Comparison of ENCODE assay signal across 1 cellular context in genomic region chr1:179025975-179026812, GRCh38.
TF ChIP-seq lines count a peak whose summit lies in the region.

No MANE protein-coding gene starts in this region.

TF ChIP-seq in K562, 482 proteins besides CTCF, POLR2A, EP300 and RAD21 (continued from another document and continues in another):
- TF ChIP-seq, protein P1, sequence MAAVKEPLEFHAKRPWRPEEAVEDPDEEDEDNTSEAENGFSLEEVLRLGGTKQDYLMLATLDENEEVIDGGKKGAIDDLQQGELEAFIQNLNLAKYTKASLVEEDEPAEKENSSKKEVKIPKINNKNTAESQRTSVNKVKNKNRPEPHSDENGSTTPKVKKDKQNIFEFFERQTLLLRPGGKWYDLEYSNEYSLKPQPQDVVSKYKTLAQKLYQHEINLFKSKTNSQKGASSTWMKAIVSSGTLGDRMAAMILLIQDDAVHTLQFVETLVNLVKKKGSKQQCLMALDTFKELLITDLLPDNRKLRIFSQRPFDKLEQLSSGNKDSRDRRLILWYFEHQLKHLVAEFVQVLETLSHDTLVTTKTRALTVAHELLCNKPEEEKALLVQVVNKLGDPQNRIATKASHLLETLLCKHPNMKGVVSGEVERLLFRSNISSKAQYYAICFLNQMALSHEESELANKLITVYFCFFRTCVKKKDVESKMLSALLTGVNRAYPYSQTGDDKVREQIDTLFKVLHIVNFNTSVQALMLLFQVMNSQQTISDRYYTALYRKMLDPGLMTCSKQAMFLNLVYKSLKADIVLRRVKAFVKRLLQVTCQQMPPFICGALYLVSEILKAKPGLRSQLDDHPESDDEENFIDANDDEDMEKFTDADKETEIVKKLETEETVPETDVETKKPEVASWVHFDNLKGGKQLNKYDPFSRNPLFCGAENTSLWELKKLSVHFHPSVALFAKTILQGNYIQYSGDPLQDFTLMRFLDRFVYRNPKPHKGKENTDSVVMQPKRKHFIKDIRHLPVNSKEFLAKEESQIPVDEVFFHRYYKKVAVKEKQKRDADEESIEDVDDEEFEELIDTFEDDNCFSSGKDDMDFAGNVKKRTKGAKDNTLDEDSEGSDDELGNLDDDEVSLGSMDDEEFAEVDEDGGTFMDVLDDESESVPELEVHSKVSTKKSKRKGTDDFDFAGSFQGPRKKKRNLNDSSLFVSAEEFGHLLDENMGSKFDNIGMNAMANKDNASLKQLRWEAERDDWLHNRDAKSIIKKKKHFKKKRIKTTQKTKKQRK (IDR thresholded peaks at IDR 0.05; ENCODE audit: borderline replicate concordance, low read depth, low read length) = no peak
- TF ChIP-seq TBL1XR1 (IDR thresholded peaks at IDR 0.05; ENCODE audit: low read length in 2 of 2) = no peak
- TF ChIP-seq NFYB (IDR thresholded peaks at IDR 0.05; ENCODE audit: extremely low read depth, insufficient read length) = no peak
- TF ChIP-seq, protein P2, sequence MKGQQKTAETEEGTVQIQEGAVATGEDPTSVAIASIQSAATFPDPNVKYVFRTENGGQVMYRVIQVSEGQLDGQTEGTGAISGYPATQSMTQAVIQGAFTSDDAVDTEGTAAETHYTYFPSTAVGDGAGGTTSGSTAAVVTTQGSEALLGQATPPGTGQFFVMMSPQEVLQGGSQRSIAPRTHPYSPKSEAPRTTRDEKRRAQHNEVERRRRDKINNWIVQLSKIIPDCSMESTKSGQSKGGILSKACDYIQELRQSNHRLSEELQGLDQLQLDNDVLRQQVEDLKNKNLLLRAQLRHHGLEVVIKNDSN (CRISPR knock-in tag; IDR thresholded peaks at IDR 0.05) = 0 out of 2 replicates have a peak, but pooled peaks have one; percentile 16
- no peak for TF ChIP-seq NR0B1 (IDR thresholded peaks at IDR 0.05; ENCODE audit: partially characterized antibody)
- TF ChIP-seq, protein P3, sequence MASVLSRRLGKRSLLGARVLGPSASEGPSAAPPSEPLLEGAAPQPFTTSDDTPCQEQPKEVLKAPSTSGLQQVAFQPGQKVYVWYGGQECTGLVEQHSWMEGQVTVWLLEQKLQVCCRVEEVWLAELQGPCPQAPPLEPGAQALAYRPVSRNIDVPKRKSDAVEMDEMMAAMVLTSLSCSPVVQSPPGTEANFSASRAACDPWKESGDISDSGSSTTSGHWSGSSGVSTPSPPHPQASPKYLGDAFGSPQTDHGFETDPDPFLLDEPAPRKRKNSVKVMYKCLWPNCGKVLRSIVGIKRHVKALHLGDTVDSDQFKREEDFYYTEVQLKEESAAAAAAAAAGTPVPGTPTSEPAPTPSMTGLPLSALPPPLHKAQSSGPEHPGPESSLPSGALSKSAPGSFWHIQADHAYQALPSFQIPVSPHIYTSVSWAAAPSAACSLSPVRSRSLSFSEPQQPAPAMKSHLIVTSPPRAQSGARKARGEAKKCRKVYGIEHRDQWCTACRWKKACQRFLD (CRISPR knock-in tag; IDR thresholded peaks at IDR 0.05) = peak; percentile 94
- no peak for TF ChIP-seq PTBP1 (IDR thresholded peaks at IDR 0.05; ENCODE audit: low read depth, low read length)
- no peak for TF ChIP-seq HMG20A (CRISPR knock-in tag; conservative IDR thresholded peaks at IDR 0.05)
- no peak for TF ChIP-seq MCM3 (IDR thresholded peaks at IDR 0.05)
- TF ChIP-seq NONO (IDR thresholded peaks at IDR 0.05; ENCODE audit: low read depth in 2 of 2, low read length in 1 of 2) = peak; percentile 11 to 78; a peak in 1 of 4 replicates
- TF ChIP-seq RAD51 (IDR thresholded peaks at IDR 0.05; ENCODE audit: borderline replicate concordance, low read depth) = no peak
- 0 out of 2 replicates have a peak, but pooled peaks have one; percentile 19 for TF ChIP-seq ILF3 (IDR thresholded peaks at IDR 0.05; ENCODE audit: borderline replicate concordance)
- TF ChIP-seq, protein P4, sequence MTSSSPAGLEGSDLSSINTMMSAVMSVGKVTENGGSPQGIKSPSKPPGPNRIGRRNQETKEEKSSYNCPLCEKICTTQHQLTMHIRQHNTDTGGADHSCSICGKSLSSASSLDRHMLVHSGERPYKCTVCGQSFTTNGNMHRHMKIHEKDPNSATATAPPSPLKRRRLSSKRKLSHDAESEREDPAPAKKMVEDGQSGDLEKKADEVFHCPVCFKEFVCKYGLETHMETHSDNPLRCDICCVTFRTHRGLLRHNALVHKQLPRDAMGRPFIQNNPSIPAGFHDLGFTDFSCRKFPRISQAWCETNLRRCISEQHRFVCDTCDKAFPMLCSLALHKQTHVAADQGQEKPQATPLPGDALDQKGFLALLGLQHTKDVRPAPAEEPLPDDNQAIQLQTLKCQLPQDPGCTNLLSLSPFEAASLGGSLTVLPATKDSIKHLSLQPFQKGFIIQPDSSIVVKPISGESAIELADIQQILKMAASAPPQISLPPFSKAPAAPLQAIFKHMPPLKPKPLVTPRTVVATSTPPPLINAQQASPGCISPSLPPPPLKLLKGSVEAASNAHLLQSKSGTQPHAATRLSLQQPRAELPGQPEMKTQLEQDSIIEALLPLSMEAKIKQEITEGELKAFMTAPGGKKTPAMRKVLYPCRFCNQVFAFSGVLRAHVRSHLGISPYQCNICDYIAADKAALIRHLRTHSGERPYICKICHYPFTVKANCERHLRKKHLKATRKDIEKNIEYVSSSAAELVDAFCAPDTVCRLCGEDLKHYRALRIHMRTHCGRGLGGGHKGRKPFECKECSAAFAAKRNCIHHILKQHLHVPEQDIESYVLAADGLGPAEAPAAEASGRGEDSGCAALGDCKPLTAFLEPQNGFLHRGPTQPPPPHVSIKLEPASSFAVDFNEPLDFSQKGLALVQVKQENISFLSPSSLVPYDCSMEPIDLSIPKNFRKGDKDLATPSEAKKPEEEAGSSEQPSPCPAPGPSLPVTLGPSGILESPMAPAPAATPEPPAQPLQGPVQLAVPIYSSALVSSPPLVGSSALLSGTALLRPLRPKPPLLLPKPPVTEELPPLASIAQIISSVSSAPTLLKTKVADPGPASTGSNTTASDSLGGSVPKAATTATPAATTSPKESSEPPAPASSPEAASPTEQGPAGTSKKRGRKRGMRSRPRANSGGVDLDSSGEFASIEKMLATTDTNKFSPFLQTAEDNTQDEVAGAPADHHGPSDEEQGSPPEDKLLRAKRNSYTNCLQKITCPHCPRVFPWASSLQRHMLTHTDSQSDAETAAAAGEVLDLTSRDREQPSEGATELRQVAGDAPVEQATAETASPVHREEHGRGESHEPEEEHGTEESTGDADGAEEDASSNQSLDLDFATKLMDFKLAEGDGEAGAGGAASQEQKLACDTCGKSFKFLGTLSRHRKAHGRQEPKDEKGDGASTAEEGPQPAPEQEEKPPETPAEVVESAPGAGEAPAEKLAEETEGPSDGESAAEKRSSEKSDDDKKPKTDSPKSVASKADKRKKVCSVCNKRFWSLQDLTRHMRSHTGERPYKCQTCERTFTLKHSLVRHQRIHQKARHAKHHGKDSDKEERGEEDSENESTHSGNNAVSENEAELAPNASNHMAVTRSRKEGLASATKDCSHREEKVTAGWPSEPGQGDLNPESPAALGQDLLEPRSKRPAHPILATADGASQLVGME (CRISPR knock-in tag; IDR thresholded peaks at IDR 0.05) = peak; percentile 79
- peak; percentile 54 for TF ChIP-seq ATF7 (IDR thresholded peaks at IDR 0.05)
- peak; percentile 66 for TF ChIP-seq CCNT2 (IDR thresholded peaks at IDR 0.05; ENCODE audit: borderline replicate concordance, extremely low read depth, insufficient read length, low read depth, low read length)
- TF ChIP-seq GTF2F1 (IDR thresholded peaks at IDR 0.05; ENCODE audit: low read depth, low read length) = no peak
- TF ChIP-seq NR3C1 (CRISPR knock-in tag; IDR thresholded peaks at IDR 0.05) = peak; percentile 62; the same call in 1 of the 2 replicates
- TF ChIP-seq ZNF324 (CRISPR knock-in tag; IDR thresholded peaks at IDR 0.05) = no peak
- TF ChIP-seq NFATC3 (IDR thresholded peaks at IDR 0.05) = no peak
- TF ChIP-seq ZNF217 (CRISPR knock-in tag; IDR thresholded peaks at IDR 0.05) = no peak
- TF ChIP-seq, protein P5, sequence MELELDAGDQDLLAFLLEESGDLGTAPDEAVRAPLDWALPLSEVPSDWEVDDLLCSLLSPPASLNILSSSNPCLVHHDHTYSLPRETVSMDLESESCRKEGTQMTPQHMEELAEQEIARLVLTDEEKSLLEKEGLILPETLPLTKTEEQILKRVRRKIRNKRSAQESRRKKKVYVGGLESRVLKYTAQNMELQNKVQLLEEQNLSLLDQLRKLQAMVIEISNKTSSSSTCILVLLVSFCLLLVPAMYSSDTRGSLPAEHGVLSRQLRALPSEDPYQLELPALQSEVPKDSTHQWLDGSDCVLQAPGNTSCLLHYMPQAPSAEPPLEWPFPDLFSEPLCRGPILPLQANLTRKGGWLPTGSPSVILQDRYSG (tag; conservative IDR thresholded peaks at IDR 0.05; ENCODE audit: low read depth) = peak; percentile 74; the same call in 1 of the 2 replicates
- no peak for TF ChIP-seq BRD4 (IDR thresholded peaks at IDR 0.05)
- TF ChIP-seq HNRNPLL (IDR thresholded peaks at IDR 0.05; ENCODE audit: low read depth, low read length, poor library complexity, severe bottlenecking) = no peak
- no peak for TF ChIP-seq MCM7 (IDR thresholded peaks at IDR 0.05)
- TF ChIP-seq, protein P6, sequence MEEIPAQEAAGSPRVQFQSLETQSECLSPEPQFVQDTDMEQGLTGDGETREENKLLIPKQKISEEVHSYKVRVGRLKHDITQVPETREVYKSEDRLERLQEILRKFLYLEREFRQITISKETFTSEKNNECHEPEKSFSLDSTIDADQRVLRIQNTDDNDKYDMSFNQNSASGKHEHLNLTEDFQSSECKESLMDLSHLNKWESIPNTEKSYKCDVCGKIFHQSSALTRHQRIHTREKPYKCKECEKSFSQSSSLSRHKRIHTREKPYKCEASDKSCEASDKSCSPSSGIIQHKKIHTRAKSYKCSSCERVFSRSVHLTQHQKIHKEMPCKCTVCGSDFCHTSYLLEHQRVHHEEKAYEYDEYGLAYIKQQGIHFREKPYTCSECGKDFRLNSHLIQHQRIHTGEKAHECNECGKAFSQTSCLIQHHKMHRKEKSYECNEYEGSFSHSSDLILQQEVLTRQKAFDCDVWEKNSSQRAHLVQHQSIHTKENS (CRISPR knock-in tag; IDR thresholded peaks at IDR 0.05) = no peak
- 0 out of 2 replicates have a peak, but pooled peaks have one; percentile 33 for TF ChIP-seq PHB (CRISPR knock-in tag; IDR thresholded peaks at IDR 0.05)
- TF ChIP-seq HDAC2 (IDR thresholded peaks at IDR 0.05) = no peak; the same call in 1 of the 2 replicates
- 0 out of 2 replicates have a peak, but pooled peaks have one; percentile 28 for TF ChIP-seq RBM34 (IDR thresholded peaks at IDR 0.05; ENCODE audit: borderline replicate concordance, insufficient read depth, low read length)
- TF ChIP-seq TRIM28 (IDR thresholded peaks at IDR 0.05) = no peak
- TF ChIP-seq CTCFL (IDR thresholded peaks at IDR 0.05; ENCODE audit: borderline replicate concordance, insufficient read depth, low read depth, low read length, poor library complexity, severe bottlenecking) = no peak
- TF ChIP-seq BRF2 (IDR thresholded peaks at IDR 0.05; ENCODE audit: borderline replicate concordance, insufficient read depth, insufficient read length) = no peak
- peak; percentile 90 for TF ChIP-seq ZNF511 (CRISPR knock-in tag; IDR thresholded peaks at IDR 0.05)
- TF ChIP-seq SUPT5H (IDR thresholded peaks at IDR 0.05) = peak; percentile 67
- TF ChIP-seq, protein P7, sequence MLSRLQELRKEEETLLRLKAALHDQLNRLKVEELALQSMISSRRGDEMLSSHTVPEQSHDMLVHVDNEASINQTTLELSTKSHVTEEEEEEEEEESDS (CRISPR knock-in tag; IDR thresholded peaks at IDR 0.05) = no peak
- no peak for TF ChIP-seq ZNF263 (CRISPR knock-in tag; IDR thresholded peaks at IDR 0.05; ENCODE audit: borderline replicate concordance)
- TF ChIP-seq ZNF282 (CRISPR knock-in tag; IDR thresholded peaks at IDR 0.05) = no peak
- TF ChIP-seq COPS2 (conservative IDR thresholded peaks at IDR 0.05) = no peak
- peak; percentile 92 for TF ChIP-seq CXXC5 (CRISPR knock-in tag; IDR thresholded peaks at IDR 0.05)
- TF ChIP-seq ZBTB34 (CRISPR knock-in tag; IDR thresholded peaks at IDR 0.05) = 0 out of 2 replicates have a peak, but pooled peaks have one; percentile 34
- TF ChIP-seq PTRF (tag; IDR thresholded peaks at IDR 0.05) = no peak
